In genomic region chr21:10575311-10575667, GRCh38 we compare ENCODE assay signal across 26 cellular contexts. TPM values are rescaled to one million over a fixed set of nuclear protein-coding genes. Genes with fewer than 3 reads are reported as not detected.
DNase-seq lines count a peak whose midpoint lies in the region; ATAC-seq and TF ChIP-seq lines count a peak whose summit lies in the region.
"Had no signal": no experiment of that assay in that cellular context is flagged by ENCODE, and none has a peak within 500 bp of the region (broad histone marks: within the 10 kb centered on the region; RNA-seq: fewer than 3 reads in every experiment).

No MANE protein-coding gene starts in this region.

- no peak overlapping the region for H3K23ac ChIP-seq in mesendoderm (ENCODE audit: low read length)

- no peak overlapping the region for H3K4me3 Mint-ChIP-seq in stimulated activated effector memory CD8-positive, alpha-beta T cell treated with anti-CD3 and anti-CD28 coated beads, Interleukin-12 subunit alpha, Interleukin-12 subunit beta, amount 100 ng/mL, for 72 hours
- no peak overlapping the region for H3K4me3 Mint-ChIP-seq in activated T-helper 1 cell treated with anti-CD3 and anti-CD28 coated beads, Interleukin-12 subunit alpha, Interleukin-12 subunit beta, Interleukin-2, Interleukin-4 antibody, amounts not matched to agents 30 ng/mL and 10 ng/mL and 1 ng/mL, durations not matched to agents 14 hours and 24 hours and 36 hours
- H3K4me3 Mint-ChIP-seq: CD4-positive, CD25-positive, alpha-beta regulatory T cell had no signal

- no peaks in the 10 kb centered on the region for H3K36me3 Mint-ChIP-seq in stimulated activated effector memory CD8-positive, alpha-beta T cell treated with anti-CD3 and anti-CD28 coated beads, Interleukin-12 subunit alpha, Interleukin-12 subunit beta, amount 100 ng/mL, for 72 hours
- H3K36me3 Mint-ChIP-seq in activated T-helper 1 cell treated with anti-CD3 and anti-CD28 coated beads, Interleukin-12 subunit alpha, Interleukin-12 subunit beta, Interleukin-2, Interleukin-4 antibody, amounts not matched to agents 30 ng/mL and 10 ng/mL and 1 ng/mL, durations not matched to agents 14 hours and 24 hours and 36 hours (ENCODE audit: low read depth): no peaks in the 10 kb centered on the region
- H3K36me3 Mint-ChIP-seq: CD4-positive, CD25-positive, alpha-beta regulatory T cell had no signal

- DNase-seq in heart left ventricle (no peak), Right ventricle myocardium superior (no peak), mesendoderm (no peak), NCI-H2029 (lab: John Stamatoyannopoulos, UW) (no peak), osteoblast (ENCODE audit: insufficient read length, low spot score, missing footprints) (no peak)
- no peak for DNase-seq in stimulated activated effector memory CD8-positive, alpha-beta T cell treated with anti-CD3 and anti-CD28 coated beads, Interleukin-12 subunit alpha, Interleukin-12 subunit beta, amount 100 ng/mL, for 72 hours (ENCODE audit: low spot score in 2 of 2)
- DNase-seq in activated T-helper 1 cell treated with anti-CD3 and anti-CD28 coated beads, Interleukin-12 subunit alpha, Interleukin-12 subunit beta, Interleukin-2, Interleukin-4 antibody, amounts not matched to agents 30 ng/mL and 10 ng/mL and 1 ng/mL, durations not matched to agents 14 hours and 24 hours and 36 hours (ENCODE audit: low spot score): no peak
- DNase-seq: 8988T; ACHN; CD4-positive, CD25-positive, alpha-beta regulatory T cell; DMS153; GM23248; H7; KBM-7; MM.1S; NCI-H1048; NCI-H1417; NCI-H1694; NCI-H2081; NCI-H2227 treated with DMSO at 0.1 percent for 48 hours; NCI-H526 treated with DMSO at 0.1 percent for 48 hours; PC-9; SHP77 had no signal

- no peak overlapping the region for H4K5ac ChIP-seq in mesendoderm (ENCODE audit: low read length)

- no peaks in the 10 kb centered on the region for H4K20me1 ChIP-seq in osteoblast (ENCODE audit: insufficient read depth, low read length)
- H4K20me1 ChIP-seq: BLaER1 had no signal

- peaks cover 0 to 89% (median 35%) of the 10 kb centered on the region in 12 donors for H3K9me3 ChIP-seq in heart left ventricle
- peaks cover 12% of the 10 kb centered on the region for H3K9me3 ChIP-seq in osteoblast (ENCODE audit: low read depth, low read length)

- H3K79me2 ChIP-seq in mesendoderm (ENCODE audit: control insufficient read depth, insufficient read depth, low read length): no peaks in the 10 kb centered on the region
- H3K79me2 ChIP-seq in osteoblast (ENCODE audit: insufficient read depth, low read length): no peaks in the 10 kb centered on the region

- H3K79me1 ChIP-seq in mesendoderm (ENCODE audit: low read length): no peaks in the 10 kb centered on the region

- no peak overlapping the region for H3K4ac ChIP-seq in mesendoderm (ENCODE audit: low read depth, low read length)

- TF ChIP-seq CTCF in heart left ventricle (IDR thresholded peaks at IDR 0.05) (no peak), osteoblast (IDR thresholded peaks at IDR 0.05; ENCODE audit: extremely low read depth, low read depth, low read length) (no peak)

- no peaks in the 10 kb centered on the region for H3K36me3 ChIP-seq in heart left ventricle
- no peaks in the 10 kb centered on the region for H3K36me3 ChIP-seq in mesendoderm (ENCODE audit: control insufficient read depth, insufficient read depth, low read length)
- H3K36me3 ChIP-seq in osteoblast (ENCODE audit: insufficient read depth, low read length): no peaks in the 10 kb centered on the region
- H3K36me3 ChIP-seq: BLaER1 had no signal

- no peak overlapping the region for H3K18ac ChIP-seq in mesendoderm (ENCODE audit: low read length)

- WGBS in heart left ventricle, 4 donors: 57 to 66% (median 60%) methylated on average over 2 of the region's 2 CpGs
- no CpG with 5 or more reads among the region's 2 CpGs for WGBS in mesendoderm (ENCODE audit: extremely low coverage, insufficient coverage, low lambda C conversion rate)

- H2AFZ ChIP-seq in osteoblast (ENCODE audit: low read length): no peak overlapping the region
- H2AFZ ChIP-seq: GM23248, PC-9 had no signal

- no peak overlapping the region for H4K8ac ChIP-seq in mesendoderm (ENCODE audit: low read depth, low read length)

- no peak overlapping the region for H3K27ac Mint-ChIP-seq in stimulated activated effector memory CD8-positive, alpha-beta T cell treated with anti-CD3 and anti-CD28 coated beads, Interleukin-12 subunit alpha, Interleukin-12 subunit beta, amount 100 ng/mL, for 72 hours
- H3K27ac Mint-ChIP-seq in activated T-helper 1 cell treated with anti-CD3 and anti-CD28 coated beads, Interleukin-12 subunit alpha, Interleukin-12 subunit beta, Interleukin-2, Interleukin-4 antibody, amounts not matched to agents 30 ng/mL and 10 ng/mL and 1 ng/mL, durations not matched to agents 14 hours and 24 hours and 36 hours: no peak overlapping the region
- H3K27ac Mint-ChIP-seq: CD4-positive, CD25-positive, alpha-beta regulatory T cell had no signal

- H3K4me3 ChIP-seq in heart left ventricle (no peak overlapping the region), mesendoderm (ENCODE audit: low read length) (peak overlapping the region; percentile 29), osteoblast (ENCODE audit: insufficient read depth, low read length) (no peak overlapping the region)
- H3K4me3 ChIP-seq: BLaER1, GM23248, PC-9 had no signal

- no peak overlapping the region for H2AK5ac ChIP-seq in mesendoderm (ENCODE audit: low read length)

- no peak for TF ChIP-seq POLR2A in heart left ventricle (IDR thresholded peaks at IDR 0.05)
- no peak for TF ChIP-seq POLR2A in GM18505 (IDR thresholded peaks at IDR 0.05; ENCODE audit: borderline replicate concordance, extremely low read depth, insufficient read depth, insufficient read length)

- no peak overlapping the region for H2BK15ac ChIP-seq in mesendoderm (replicated peaks; ENCODE audit: low read depth)

- no peak overlapping the region for H2BK120ac ChIP-seq in mesendoderm (ENCODE audit: low read depth, low read length)

- peak in 3 of 4 donors; percentile 12 to 27 (median 20) for ATAC-seq in heart left ventricle
- ATAC-seq in Right ventricle myocardium superior (ENCODE audit: poor library complexity): no peak
- peak; percentile 46 for ATAC-seq in stimulated activated effector memory CD8-positive, alpha-beta T cell treated with anti-CD3 and anti-CD28 coated beads, Interleukin-12 subunit alpha, Interleukin-12 subunit beta, amount 100 ng/mL, for 72 hours
- no peak for ATAC-seq in GM18505 (IDR thresholded peaks at IDR 0.05; ENCODE audit: unreplicated experiment)

- no peak overlapping the region for H3K9ac ChIP-seq in mesendoderm (ENCODE audit: low read length)
- H3K9ac ChIP-seq: BLaER1, GM23248 had no signal

- no peaks in the 10 kb centered on the region for H3K27me3 Mint-ChIP-seq in activated T-helper 1 cell treated with anti-CD3 and anti-CD28 coated beads, Interleukin-12 subunit alpha, Interleukin-12 subunit beta, Interleukin-2, Interleukin-4 antibody, amounts not matched to agents 30 ng/mL and 10 ng/mL and 1 ng/mL, durations not matched to agents 14 hours and 24 hours and 36 hours (ENCODE audit: insufficient read depth)
- H3K27me3 Mint-ChIP-seq: CD4-positive, CD25-positive, alpha-beta regulatory T cell had no signal

- no peak overlapping the region for H3K27ac ChIP-seq in heart left ventricle
- peak overlapping the region; percentile 34 for H3K27ac ChIP-seq in mesendoderm (ENCODE audit: low read depth, low read length)
- no peak overlapping the region for H3K27ac ChIP-seq in osteoblast (ENCODE audit: low read depth, low read length)
- H3K27ac ChIP-seq: BLaER1, GM23248, PC-9 had no signal

- H2BK5ac ChIP-seq in mesendoderm (ENCODE audit: low read length): no peak overlapping the region

- H3K27me3 ChIP-seq in heart left ventricle: no peaks in the 10 kb centered on the region
- peaks cover 2% of the 10 kb centered on the region for H3K27me3 ChIP-seq in mesendoderm (ENCODE audit: insufficient read depth, low read length, poor library complexity)
- no peaks in the 10 kb centered on the region for H3K27me3 ChIP-seq in osteoblast (ENCODE audit: insufficient read depth, low read length)
- H3K27me3 ChIP-seq: BLaER1 had no signal

- H3K9me3 Mint-ChIP-seq in stimulated activated effector memory CD8-positive, alpha-beta T cell treated with anti-CD3 and anti-CD28 coated beads, Interleukin-12 subunit alpha, Interleukin-12 subunit beta, amount 100 ng/mL, for 72 hours: peaks cover 17% of the 10 kb centered on the region
- peaks cover 28% of the 10 kb centered on the region for H3K9me3 Mint-ChIP-seq in activated T-helper 1 cell treated with anti-CD3 and anti-CD28 coated beads, Interleukin-12 subunit alpha, Interleukin-12 subunit beta, Interleukin-2, Interleukin-4 antibody, amounts not matched to agents 30 ng/mL and 10 ng/mL and 1 ng/mL, durations not matched to agents 14 hours and 24 hours and 36 hours

- H3K4me2 ChIP-seq in mesendoderm (ENCODE audit: low read length): no peak overlapping the region
- H3K4me2 ChIP-seq in osteoblast (ENCODE audit: insufficient read depth, low read length): no peak overlapping the region
- H3K4me2 ChIP-seq: BLaER1, PC-9 had no signal

- H3K4me1 ChIP-seq in heart left ventricle: no peaks in the 10 kb centered on the region
- H3K4me1 ChIP-seq in mesendoderm (ENCODE audit: control insufficient read depth, low read depth, low read length): no peaks in the 10 kb centered on the region
- H3K4me1 ChIP-seq in osteoblast (ENCODE audit: insufficient read depth, low read length): no peaks in the 10 kb centered on the region
- H3K4me1 ChIP-seq: BLaER1 had no signal

- intact Hi-C loops in heart left ventricle (cut with DNase I): no loop called here
- intact Hi-C loops in Right ventricle myocardium superior (cut with DNase I): no loop called here
- intact Hi-C loops in activated T-helper 1 cell treated with anti-CD3 and anti-CD28 coated beads, Interleukin-12 subunit alpha, Interleukin-12 subunit beta, Interleukin-2, Interleukin-4 antibody, amounts not matched to agents 30 ng/mL and 10 ng/mL and 1 ng/mL, durations not matched to agents 14 hours and 24 hours and 36 hours (cut with micrococcal nuclease): no loop called here

- H3K4me1 Mint-ChIP-seq in stimulated activated effector memory CD8-positive, alpha-beta T cell treated with anti-CD3 and anti-CD28 coated beads, Interleukin-12 subunit alpha, Interleukin-12 subunit beta, amount 100 ng/mL, for 72 hours: no peaks in the 10 kb centered on the region
- H3K4me1 Mint-ChIP-seq in activated T-helper 1 cell treated with anti-CD3 and anti-CD28 coated beads, Interleukin-12 subunit alpha, Interleukin-12 subunit beta, Interleukin-2, Interleukin-4 antibody, amounts not matched to agents 30 ng/mL and 10 ng/mL and 1 ng/mL, durations not matched to agents 14 hours and 24 hours and 36 hours (ENCODE audit: low read depth): no peaks in the 10 kb centered on the region
- H3K4me1 Mint-ChIP-seq: CD4-positive, CD25-positive, alpha-beta regulatory T cell had no signal

- H3K56ac ChIP-seq in mesendoderm (ENCODE audit: low read length): no peak overlapping the region

RNA-seq across cellular contexts. Expression of gene TPTE, which starts 53.9 kb away (rescaled TPM):
- total RNA-seq in heart left ventricle: not detected
- polyA plus RNA-seq in heart left ventricle: not detected
- total RNA-seq in Right ventricle myocardium superior: not detected
- not detected for polyA plus RNA-seq in mesendoderm (2013, experiment 1 of 2)
- not detected for polyA plus RNA-seq in mesendoderm (2013, experiment 2 of 2)
- total RNA-seq in activated T-helper 1 cell treated with anti-CD3 and anti-CD28 coated beads, Interleukin-12 subunit alpha, Interleukin-12 subunit beta, Interleukin-2, Interleukin-4 antibody, amounts not matched to agents 30 ng/mL and 10 ng/mL and 1 ng/mL, durations not matched to agents 14 hours and 24 hours and 36 hours: not detected in 2 replicates
- total RNA-seq in osteoblast: not detected in 2 replicates
- total RNA-seq: CD4-positive, CD25-positive, alpha-beta regulatory T cell; GM23248; H7; NCI-H460; PC-9 had no signal
- polyA plus RNA-seq: CD4-positive, CD25-positive, alpha-beta regulatory T cell; GM23248 had no signal

Comparison
In these comparisons a context has a peak if more than half of its experiments do, and no peak if none do; other contexts are left out.
1. ATAC-seq: peak in heart left ventricle (3 of 4) and stimulated activated effector memory CD8-positive, alpha-beta T cell treated with anti-CD3 and anti-CD28 coated beads, Interleukin-12 subunit alpha, Interleukin-12 subunit beta, amount 100 ng/mL, for 72 hours (single experiment); none in Right ventricle myocardium superior (single experiment) and GM18505 (single experiment).